ENCODE assay signal across 9 cellular contexts in genomic region chr4:80036949-80037348, GRCh38. TPM values are rescaled to one million over a fixed set of nuclear protein-coding genes. Genes with fewer than 3 reads are reported as not detected.
A peak's percentile ranks its signal among the peaks of the same experiment; 100 is the strongest.
DNase-seq lines count a peak whose midpoint lies in the region; ATAC-seq and TF ChIP-seq lines count a peak whose summit lies in the region.
"Had no signal": no experiment of that assay in that cellular context is flagged by ENCODE, and none has a peak within 500 bp of the region (broad histone marks: within the 10 kb centered on the region; RNA-seq: fewer than 3 reads in every experiment).

No MANE protein-coding gene starts in this region.

- peak overlapping the region; percentile 93 for H3K27ac Mint-ChIP-seq in activated T-helper 1 cell treated with anti-CD3 and anti-CD28 coated beads, Interleukin-12 subunit alpha, Interleukin-12 subunit beta, Interleukin-2, Interleukin-4 antibody, amounts not matched to agents 30 ng/mL and 10 ng/mL and 1 ng/mL, durations not matched to agents 14 hours and 24 hours and 36 hours

- H3K4me3 ChIP-seq in HFF-Myc (replicated peaks; ENCODE audit: low read depth, low read length), result no peak overlapping the region

- peak; percentile 91 to 94 for ATAC-seq in left cardiac atrium
- no peak for ATAC-seq in GM18511 (IDR thresholded peaks at IDR 0.05; ENCODE audit: unreplicated experiment)

- peaks cover 3% of the 10 kb centered on the region for H3K9me3 Mint-ChIP-seq in activated T-helper 1 cell treated with anti-CD3 and anti-CD28 coated beads, Interleukin-12 subunit alpha, Interleukin-12 subunit beta, Interleukin-2, Interleukin-4 antibody, amounts not matched to agents 30 ng/mL and 10 ng/mL and 1 ng/mL, durations not matched to agents 14 hours and 24 hours and 36 hours

- peak overlapping the region; percentile 71 for H3K4me3 Mint-ChIP-seq in activated T-helper 1 cell treated with anti-CD3 and anti-CD28 coated beads, Interleukin-12 subunit alpha, Interleukin-12 subunit beta, Interleukin-2, Interleukin-4 antibody, amounts not matched to agents 30 ng/mL and 10 ng/mL and 1 ng/mL, durations not matched to agents 14 hours and 24 hours and 36 hours

- peak; percentile 38 for DNase-seq in HFF-Myc (ENCODE audit: extremely low read depth, low read depth)
- DNase-seq in activated T-helper 1 cell treated with anti-CD3 and anti-CD28 coated beads, Interleukin-12 subunit alpha, Interleukin-12 subunit beta, Interleukin-2, Interleukin-4 antibody, amounts not matched to agents 30 ng/mL and 10 ng/mL and 1 ng/mL, durations not matched to agents 14 hours and 24 hours and 36 hours (ENCODE audit: low spot score), result no peak
- no peak for DNase-seq in left cardiac atrium
- DNase-seq in smooth muscle cell of the brain vasculature (ENCODE audit: low read depth, low spot score), result peak; percentile 37
- no peak for DNase-seq in NCI-H345 (lab: John Stamatoyannopoulos, UW)
- DNase-seq in NCI-H1092 treated with DMSO at 0.1 percent for 48 hours (lab: John Stamatoyannopoulos, UW), result no peak
- DNase-seq in ecto neural progenitor cell (ENCODE audit: low spot score), result no peak
- DNase-seq: activated CD8-positive, alpha-beta memory T cell treated with anti-CD3 and anti-CD28 coated beads for 24 hours had no signal

- intact Hi-C loops in activated T-helper 1 cell treated with anti-CD3 and anti-CD28 coated beads, Interleukin-12 subunit alpha, Interleukin-12 subunit beta, Interleukin-2, Interleukin-4 antibody, amounts not matched to agents 30 ng/mL and 10 ng/mL and 1 ng/mL, durations not matched to agents 14 hours and 24 hours and 36 hours (cut with micrococcal nuclease), result loop anchor here (2.0 kb wide), 2 partner anchors 20 to 34 kb away; no protein-coding TSS in a partner anchor
- intact Hi-C loops in left cardiac atrium (cut with DNase I), result no loop called here

- TF ChIP-seq CTCF in HFF-Myc (IDR thresholded peaks at IDR 0.05; ENCODE audit: low read depth, low read length, missing control alignments), result no peak

- peaks cover 48% of the 10 kb centered on the region for H3K4me1 Mint-ChIP-seq in activated T-helper 1 cell treated with anti-CD3 and anti-CD28 coated beads, Interleukin-12 subunit alpha, Interleukin-12 subunit beta, Interleukin-2, Interleukin-4 antibody, amounts not matched to agents 30 ng/mL and 10 ng/mL and 1 ng/mL, durations not matched to agents 14 hours and 24 hours and 36 hours (ENCODE audit: low read depth)

- no peaks in the 10 kb centered on the region for H3K27me3 Mint-ChIP-seq in activated T-helper 1 cell treated with anti-CD3 and anti-CD28 coated beads, Interleukin-12 subunit alpha, Interleukin-12 subunit beta, Interleukin-2, Interleukin-4 antibody, amounts not matched to agents 30 ng/mL and 10 ng/mL and 1 ng/mL, durations not matched to agents 14 hours and 24 hours and 36 hours (ENCODE audit: insufficient read depth)

- H3K36me3 Mint-ChIP-seq in activated T-helper 1 cell treated with anti-CD3 and anti-CD28 coated beads, Interleukin-12 subunit alpha, Interleukin-12 subunit beta, Interleukin-2, Interleukin-4 antibody, amounts not matched to agents 30 ng/mL and 10 ng/mL and 1 ng/mL, durations not matched to agents 14 hours and 24 hours and 36 hours (ENCODE audit: low read depth), result peaks cover 39% of the 10 kb centered on the region

RNA-seq across cellular contexts. Expression of gene ANTXR2, which starts 36.1 kb away (rescaled TPM):
- 24.9 and 29.8 TPM in 2 replicates for total RNA-seq in activated T-helper 1 cell treated with anti-CD3 and anti-CD28 coated beads, Interleukin-12 subunit alpha, Interleukin-12 subunit beta, Interleukin-2, Interleukin-4 antibody, amounts not matched to agents 30 ng/mL and 10 ng/mL and 1 ng/mL, durations not matched to agents 14 hours and 24 hours and 36 hours
- total RNA-seq in left cardiac atrium, result 10 to 100 TPM; 39.3 to 49.8 TPM

Comparison
In these comparisons a context has a peak if more than half of its experiments do, and no peak if none do; other contexts are left out.
1. DNase-seq: peak in HFF-Myc (single experiment) and smooth muscle cell of the brain vasculature (single experiment); none in activated T-helper 1 cell treated with anti-CD3 and anti-CD28 coated beads, Interleukin-12 subunit alpha, Interleukin-12 subunit beta, Interleukin-2, Interleukin-4 antibody, amounts not matched to agents 30 ng/mL and 10 ng/mL and 1 ng/mL, durations not matched to agents 14 hours and 24 hours and 36 hours (single experiment), left cardiac atrium (single experiment), NCI-H345 (single experiment), NCI-H1092 treated with DMSO at 0.1 percent for 48 hours (single experiment) and ecto neural progenitor cell (single experiment).